In genomic region chr6:146961831-146962230, GRCh38 we compare ENCODE assay signal across 29 cellular contexts.
"Had no signal": no experiment of that assay in that cellular context is flagged by ENCODE, and none has a peak within 500 bp of the region (broad histone marks: within the 10 kb centered on the region; RNA-seq: fewer than 3 reads in every experiment).

No MANE protein-coding gene starts in this region.

- ATAC-seq: activated CD4-positive, CD25-positive, alpha-beta regulatory T cell treated with anti-CD3 and anti-CD28 coated beads, Interleukin-2, amount 50 U/mL, for 24 hours; activated CD8-positive, alpha-beta T cell treated with anti-CD3 and anti-CD28 coated beads for 36 hours; activated naive CD4-positive, alpha-beta T cell treated with anti-CD3 and anti-CD28 coated beads, Interleukin-2, amount 50 U/mL, for 72 hours; activated naive CD8-positive, alpha-beta T cell treated with anti-CD3 and anti-CD28 coated beads, Interleukin-2, amount 50 U/mL, for 24 hours; body of pancreas; Panc1 had no signal

- H3K36me3 ChIP-seq: ascending aorta, cardiac muscle cell had no signal

- H3K4me3 ChIP-seq: ascending aorta, body of pancreas, cardiac muscle cell had no signal

- H3K27me3 ChIP-seq: ascending aorta, body of pancreas, cardiac muscle cell had no signal

- H3K4me1 ChIP-seq: ascending aorta, body of pancreas had no signal

- H3K9me3 ChIP-seq: ascending aorta had no signal

- H3K27ac ChIP-seq: ascending aorta, body of pancreas, cardiac muscle cell had no signal

- DNase-seq: activated CD4-positive, alpha-beta T cell treated with anti-CD3 and anti-CD28 coated beads for 4 hours; activated CD8-positive, alpha-beta memory T cell treated with anti-CD3 and anti-CD28 coated beads, Interleukin-2, amount 50 U/mL, for 4 hours; activated CD8-positive, alpha-beta T cell treated with anti-CD3 and anti-CD28 coated beads for 36 hours; activated effector memory CD4-positive, alpha-beta T cell treated with anti-CD3 and anti-CD28 coated beads, Interleukin-2, amount 50 U/mL, for 16 hours; activated naive CD4-positive, alpha-beta T cell treated with Interleukin-2 at 50 U/mL for 16 hours; activated naive CD8-positive, alpha-beta T cell treated with anti-CD3 and anti-CD28 coated beads, Interleukin-2, amount 50 U/mL, for 24 hours; amniotic stem cell; body of pancreas; IMR-90; Kasumi-1; KBM-7; NCI-H1105 treated with DMSO at 0.1 percent for 48 hours; NCI-H1436 treated with DMSO at 0.1 percent for 48 hours; NCI-H187; NCI-H2081; NCI-H2171 treated with DMSO at 0.1 percent for 48 hours; NCI-H226; NCI-H526; NCI-H774; OCI-M1; RPMI8226; SHP77 treated with DMSO at 0.1 percent for 48 hours; T-helper 2 cell; T1000 had no signal
